20 cellular contexts compared by ENCODE assay signal in the genomic region with DNA sequence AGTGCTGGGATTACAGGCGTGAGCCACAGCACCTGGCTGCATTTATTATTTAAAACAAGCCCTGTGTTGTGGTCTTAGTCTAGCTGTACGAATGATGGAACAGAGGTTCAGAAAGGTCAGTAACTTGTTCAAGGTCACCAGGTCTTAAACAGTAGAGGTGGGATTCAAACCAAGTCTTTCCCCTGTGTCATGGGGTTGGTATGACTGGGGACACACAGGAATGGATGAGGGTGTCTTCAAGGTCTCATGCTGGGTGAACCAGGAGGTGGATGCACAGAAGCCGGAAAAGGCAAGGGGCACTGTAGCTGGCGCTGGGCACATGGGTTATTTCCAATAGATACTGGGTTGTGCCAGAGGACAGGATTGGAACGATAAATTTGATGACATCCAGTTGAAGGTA. TPM values are rescaled to one million over a fixed set of nuclear protein-coding genes. Genes with fewer than 3 reads are reported as not detected.
DNase-seq lines count a peak whose midpoint lies in the region; ATAC-seq and TF ChIP-seq lines count a peak whose summit lies in the region.
"Had no signal": no experiment of that assay in that cellular context is flagged by ENCODE, and none has a peak within 500 bp of the region (broad histone marks: within the 10 kb centered on the region; RNA-seq: fewer than 3 reads in every experiment).

No MANE protein-coding gene starts in this region.

- no peaks in the 10 kb centered on the region for H3K27me3 ChIP-seq in GM23338 (ENCODE audit: insufficient read depth)
- H3K27me3 ChIP-seq in Loucy (ENCODE audit: insufficient read depth, low read length, poor library complexity, severe bottlenecking) = no peaks in the 10 kb centered on the region

- H3K4me3 Mint-ChIP-seq in GM23338 = no peak overlapping the region
- H3K4me3 Mint-ChIP-seq in endothelial cell (ENCODE audit: unreplicated experiment) = no peak overlapping the region
- H3K4me3 Mint-ChIP-seq in osteocyte (ENCODE audit: unreplicated experiment) = no peak overlapping the region
- H3K4me3 Mint-ChIP-seq in activated CD8-positive, alpha-beta T cell treated with anti-CD3 and anti-CD28 coated beads for 36 hours = no peak overlapping the region
- H3K4me3 Mint-ChIP-seq: CD14-positive monocyte had no signal

- DNase-seq in GM23338 (ENCODE audit: low spot score) (no peak), endothelial cell (ENCODE audit: low spot score) (no peak), osteocyte (ENCODE audit: extremely low spot score, unreplicated experiment) (peak; percentile 53), omental fat pad (ENCODE audit: low spot score) (no peak)
- no peak for DNase-seq in stimulated activated naive CD4-positive, alpha-beta T cell (lab: John Stamatoyannopoulos, UW)
- DNase-seq in activated CD8-positive, alpha-beta T cell treated with anti-CD3 and anti-CD28 coated beads for 36 hours = no peak
- DNase-seq: DMS 273 treated with DMSO at 0.1 percent for 48 hours, GDM1, GM23248, NCI-H1105 treated with DMSO at 0.1 percent for 48 hours, NCI-H1694, NCI-H2081 treated with DMSO at 0.1 percent for 48 hours, NCI-H510A, NCI-H774, SIG-M5 had no signal

- H3K27ac ChIP-seq in GM23338 (ENCODE audit: low read depth) = 0 out of 2 replicates have a peak overlapping the region, but pooled peaks have one; percentile 59
- H3K27ac ChIP-seq: GM23248 had no signal

- TF ChIP-seq CTCF in GM23338 (conservative IDR thresholded peaks at IDR 0.05; ENCODE audit: low read depth in 2 of 2) = no peak
- TF ChIP-seq CTCF in Loucy (conservative IDR thresholded peaks at IDR 0.05; ENCODE audit: low read length) = no peak
- no peak for TF ChIP-seq CTCF in endothelial cell (IDR thresholded peaks at IDR 0.05; ENCODE audit: unreplicated experiment)
- no peak for TF ChIP-seq CTCF in osteocyte (IDR thresholded peaks at IDR 0.05)
- TF ChIP-seq CTCF in omental fat pad (IDR thresholded peaks at IDR 0.05) = no peak
- TF ChIP-seq CTCF in activated CD8-positive, alpha-beta T cell treated with anti-CD3 and anti-CD28 coated beads for 36 hours (IDR thresholded peaks at IDR 0.05) = no peak

- H2AFZ ChIP-seq in GM23338 = no peak overlapping the region
- no peak overlapping the region for H2AFZ ChIP-seq in Loucy (ENCODE audit: low read length)
- H2AFZ ChIP-seq: GM23248 had no signal

- H3K27ac Mint-ChIP-seq in GM23338 = no peak overlapping the region
- H3K27ac Mint-ChIP-seq in endothelial cell (ENCODE audit: unreplicated experiment) = peak overlapping the region; percentile 50
- H3K27ac Mint-ChIP-seq in osteocyte (ENCODE audit: unreplicated experiment) = peak overlapping the region; percentile 68
- no peak overlapping the region for H3K27ac Mint-ChIP-seq in activated CD8-positive, alpha-beta T cell treated with anti-CD3 and anti-CD28 coated beads for 36 hours

- H3K9me3 Mint-ChIP-seq in GM23338 (no peaks in the 10 kb centered on the region), endothelial cell (ENCODE audit: unreplicated experiment) (no peaks in the 10 kb centered on the region), osteocyte (ENCODE audit: unreplicated experiment) (no peaks in the 10 kb centered on the region)
- H3K9me3 Mint-ChIP-seq in activated CD8-positive, alpha-beta T cell treated with anti-CD3 and anti-CD28 coated beads for 36 hours = no peaks in the 10 kb centered on the region
- H3K9me3 Mint-ChIP-seq: CD14-positive monocyte had no signal

- H3K4me1 ChIP-seq in GM23338 (ENCODE audit: insufficient read depth) = no peaks in the 10 kb centered on the region
- peaks cover 19% of the 10 kb centered on the region for H3K4me1 ChIP-seq in Loucy (ENCODE audit: insufficient read depth, low read length, poor library complexity, severe bottlenecking)

- ATAC-seq in GM23338 (no peak), omental fat pad (ENCODE audit: low FRiP score) (no peak)
- ATAC-seq in activated CD8-positive, alpha-beta T cell treated with anti-CD3 and anti-CD28 coated beads for 36 hours = no peak
- ATAC-seq: HCT116, K562, SK-N-SH treated with all-trans-retinoic acid at 6 μM for 48 hours had no signal

- H3K79me2 ChIP-seq in GM23338 (replicated peaks; ENCODE audit: insufficient read depth) (peaks cover 98% of the 10 kb centered on the region), Loucy (ENCODE audit: insufficient read depth, low read length) (peaks cover 2% of the 10 kb centered on the region; the same call in 1 of the 2 replicates)

- POLR2A ChIA-PET in activated CD8-positive, alpha-beta T cell treated with anti-CD3 and anti-CD28 coated beads for 36 hours (lab: Charles Lee) = no interaction called here

- intact Hi-C loops in activated CD8-positive, alpha-beta T cell treated with anti-CD3 and anti-CD28 coated beads for 36 hours (cut with micrococcal nuclease) = loop anchor here (2.0 kb wide), 1 partner anchor 21 kb away; no protein-coding TSS in a partner anchor

- H4K20me1 ChIP-seq in GM23338 (replicated peaks; ENCODE audit: insufficient read depth) (peaks cover 23% of the 10 kb centered on the region; the same call in 1 of the 2 replicates), Loucy (ENCODE audit: insufficient read depth, low read length, poor library complexity, severe bottlenecking) (no peaks in the 10 kb centered on the region)

- H3K9ac ChIP-seq in Loucy (ENCODE audit: low read depth, low read length, poor library complexity, severe bottlenecking) = peak overlapping the region; percentile 25
- H3K9ac ChIP-seq: GM23248 had no signal

- H3K36me3 ChIP-seq in GM23338 (ENCODE audit: insufficient read depth) (peaks cover 8% of the 10 kb centered on the region; the same call in 1 of the 2 replicates), Loucy (ENCODE audit: insufficient read depth, low read length) (no peaks in the 10 kb centered on the region)

- H3K9me2 ChIP-seq in GM23338 (ENCODE audit: insufficient read depth) (no peaks in the 10 kb centered on the region), Loucy (replicated peaks; ENCODE audit: low read depth, low read length) (no peaks in the 10 kb centered on the region)

- H3K4me2 ChIP-seq in GM23338 (no peak overlapping the region), Loucy (ENCODE audit: low read depth, low read length, poor library complexity, severe bottlenecking) (peak overlapping the region; percentile 21)

- CTCF ChIA-PET in activated CD8-positive, alpha-beta T cell treated with anti-CD3 and anti-CD28 coated beads for 36 hours (lab: Charles Lee) = interaction anchor here (1.0 kb wide), 1 partner anchor 16 kb away, joined by 3 read pairs; no protein-coding TSS in a partner anchor

- H3K27me3 Mint-ChIP-seq in GM23338 (ENCODE audit: insufficient read depth, low read depth, poor library complexity) = no peaks in the 10 kb centered on the region
- peaks cover 7% of the 10 kb centered on the region for H3K27me3 Mint-ChIP-seq in endothelial cell (ENCODE audit: unreplicated experiment)
- no peaks in the 10 kb centered on the region for H3K27me3 Mint-ChIP-seq in osteocyte (ENCODE audit: unreplicated experiment)
- H3K27me3 Mint-ChIP-seq in activated CD8-positive, alpha-beta T cell treated with anti-CD3 and anti-CD28 coated beads for 36 hours = no peaks in the 10 kb centered on the region

- H3K9me3 ChIP-seq in Loucy (ENCODE audit: insufficient read depth, low read depth, low read length) = no peaks in the 10 kb centered on the region

- H3K4me1 Mint-ChIP-seq in GM23338 = peaks cover 10% of the 10 kb centered on the region
- peaks cover 45% of the 10 kb centered on the region for H3K4me1 Mint-ChIP-seq in endothelial cell (ENCODE audit: unreplicated experiment)
- H3K4me1 Mint-ChIP-seq in osteocyte (ENCODE audit: unreplicated experiment) = peaks cover 25% of the 10 kb centered on the region
- no peaks in the 10 kb centered on the region for H3K4me1 Mint-ChIP-seq in activated CD8-positive, alpha-beta T cell treated with anti-CD3 and anti-CD28 coated beads for 36 hours (ENCODE audit: low read depth)

- H3F3A ChIP-seq in GM23338 (replicated peaks; ENCODE audit: low read depth) = no peaks in the 10 kb centered on the region
- no peaks in the 10 kb centered on the region for H3F3A ChIP-seq in Loucy (ENCODE audit: low read depth)

- H3K36me3 Mint-ChIP-seq in GM23338 (ENCODE audit: low read depth) = peaks cover 19% of the 10 kb centered on the region
- H3K36me3 Mint-ChIP-seq in endothelial cell (ENCODE audit: low read depth, unreplicated experiment) = peaks cover 18% of the 10 kb centered on the region
- H3K36me3 Mint-ChIP-seq in osteocyte (ENCODE audit: unreplicated experiment) = peaks cover 7% of the 10 kb centered on the region
- no peaks in the 10 kb centered on the region for H3K36me3 Mint-ChIP-seq in activated CD8-positive, alpha-beta T cell treated with anti-CD3 and anti-CD28 coated beads for 36 hours (ENCODE audit: low read depth)
- H3K36me3 Mint-ChIP-seq: CD14-positive monocyte had no signal

- H3K4me3 ChIP-seq in GM23338 (no peak overlapping the region), Loucy (ENCODE audit: low read length, poor library complexity, severe bottlenecking) (no peak overlapping the region)
- H3K4me3 ChIP-seq: GM23248, K562 had no signal

TF ChIP-seq in GM23338, 12 proteins besides CTCF, POLR2A, EP300 and RAD21 (continues in another document):
- TF ChIP-seq EZH2 (IDR thresholded peaks at IDR 0.05; ENCODE audit: low read depth, unreplicated experiment) = no peak

RNA-seq across cellular contexts. Expression of a gene that starts 32.2 kb away (rescaled TPM):
- total RNA-seq in GM23338 (2014; rRNA removed; shearing (Covaris generic)) = 176 and 234 TPM in 2 replicates
- 34.9 and 37.6 TPM in 2 replicates for polyA plus RNA-seq in GM23338 (2016; fragmentation: Nextera tagmentation; extraction: Ambion mirVana)
- total RNA-seq in endothelial cell (ENCODE audit: unreplicated experiment) = 198 TPM
- 42.7 and 47.9 TPM in 2 replicates for total RNA-seq in osteocyte
- 100 to 1,000 TPM; 114 to 221 (median 156) TPM for total RNA-seq in omental fat pad
- 1 to 10 TPM; 3.7 to 3.9 TPM for total RNA-seq in activated CD8-positive, alpha-beta T cell treated with anti-CD3 and anti-CD28 coated beads for 36 hours

Comparison
In these comparisons a context has a peak if more than half of its experiments do, and no peak if none do; other contexts are left out.
1. H3K27ac Mint-ChIP-seq: peak in endothelial cell (single experiment) and osteocyte (single experiment); none in GM23338 (single experiment) and activated CD8-positive, alpha-beta T cell treated with anti-CD3 and anti-CD28 coated beads for 36 hours (single experiment).